In the genomic region with DNA sequence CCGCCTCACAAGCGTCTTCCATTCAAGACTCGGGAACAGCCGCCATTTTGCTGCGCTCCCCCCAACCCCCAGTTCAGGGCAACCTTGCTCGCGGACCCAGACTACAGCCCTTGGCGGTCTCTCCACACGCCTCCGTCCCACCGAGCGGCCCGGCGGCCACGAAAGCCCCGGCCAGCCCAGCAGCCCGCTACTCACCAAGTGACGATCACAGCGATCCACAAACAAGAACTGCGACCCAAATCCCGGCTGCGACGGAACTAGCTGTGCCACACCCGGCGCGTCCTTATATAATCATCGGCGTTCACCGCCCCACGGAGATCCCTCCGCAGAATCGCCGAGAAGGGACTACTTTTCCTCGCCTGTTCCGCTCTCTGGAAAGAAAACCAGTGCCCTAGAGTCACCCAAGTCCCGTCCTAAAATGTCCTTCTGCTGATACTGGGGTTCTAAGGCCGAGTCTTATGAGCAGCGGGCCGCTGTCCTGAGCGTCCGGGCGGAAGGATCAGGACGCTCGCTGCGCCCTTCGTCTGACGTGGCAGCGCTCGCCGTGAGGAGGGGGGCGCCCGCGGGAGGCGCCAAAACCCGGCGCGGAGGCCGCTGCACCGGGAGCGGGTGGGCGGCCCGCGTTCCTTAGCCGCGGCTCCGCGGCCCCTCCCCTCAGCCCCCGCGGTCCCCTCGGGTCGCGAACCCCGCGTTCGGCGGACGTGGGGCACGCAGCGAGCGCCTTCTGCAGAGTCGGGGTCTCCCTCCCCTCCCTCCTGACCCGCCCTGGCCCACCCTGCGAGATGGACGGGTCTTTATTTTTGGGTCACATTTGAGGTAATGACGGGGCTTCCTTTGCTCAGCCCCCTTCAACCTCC, we compare ENCODE assay signal across 1 cellular context.
TF ChIP-seq lines count a peak whose summit lies in the region.

Gene UBC (minus strand): TSS at position 259 of the 857 bp plus-strand sequence. CDS start 879 bp downstream, outside the sequence.

TF ChIP-seq in GM12878, 131 proteins besides CTCF, POLR2A, EP300 and RAD21 (continued from another document and continues in another):
- TF ChIP-seq, protein P1, sequence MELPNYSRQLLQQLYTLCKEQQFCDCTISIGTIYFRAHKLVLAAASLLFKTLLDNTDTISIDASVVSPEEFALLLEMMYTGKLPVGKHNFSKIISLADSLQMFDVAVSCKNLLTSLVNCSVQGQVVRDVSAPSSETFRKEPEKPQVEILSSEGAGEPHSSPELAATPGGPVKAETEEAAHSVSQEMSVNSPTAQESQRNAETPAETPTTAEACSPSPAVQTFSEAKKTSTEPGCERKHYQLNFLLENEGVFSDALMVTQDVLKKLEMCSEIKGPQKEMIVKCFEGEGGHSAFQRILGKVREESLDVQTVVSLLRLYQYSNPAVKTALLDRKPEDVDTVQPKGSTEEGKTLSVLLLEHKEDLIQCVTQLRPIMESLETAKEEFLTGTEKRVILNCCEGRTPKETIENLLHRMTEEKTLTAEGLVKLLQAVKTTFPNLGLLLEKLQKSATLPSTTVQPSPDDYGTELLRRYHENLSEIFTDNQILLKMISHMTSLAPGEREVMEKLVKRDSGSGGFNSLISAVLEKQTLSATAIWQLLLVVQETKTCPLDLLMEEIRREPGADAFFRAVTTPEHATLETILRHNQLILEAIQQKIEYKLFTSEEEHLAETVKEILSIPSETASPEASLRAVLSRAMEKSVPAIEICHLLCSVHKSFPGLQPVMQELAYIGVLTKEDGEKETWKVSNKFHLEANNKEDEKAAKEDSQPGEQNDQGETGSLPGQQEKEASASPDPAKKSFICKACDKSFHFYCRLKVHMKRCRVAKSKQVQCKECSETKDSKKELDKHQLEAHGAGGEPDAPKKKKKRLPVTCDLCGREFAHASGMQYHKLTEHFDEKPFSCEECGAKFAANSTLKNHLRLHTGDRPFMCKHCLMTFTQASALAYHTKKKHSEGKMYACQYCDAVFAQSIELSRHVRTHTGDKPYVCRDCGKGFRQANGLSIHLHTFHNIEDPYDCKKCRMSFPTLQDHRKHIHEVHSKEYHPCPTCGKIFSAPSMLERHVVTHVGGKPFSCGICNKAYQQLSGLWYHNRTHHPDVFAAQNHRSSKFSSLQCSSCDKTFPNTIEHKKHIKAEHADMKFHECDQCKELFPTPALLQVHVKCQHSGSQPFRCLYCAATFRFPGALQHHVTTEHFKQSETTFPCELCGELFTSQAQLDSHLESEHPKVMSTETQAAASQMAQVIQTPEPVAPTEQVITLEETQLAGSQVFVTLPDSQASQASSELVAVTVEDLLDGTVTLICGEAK (IDR thresholded peaks at IDR 0.05; ENCODE audit: borderline replicate concordance): peak; percentile 83
- TF ChIP-seq FOXK2 (IDR thresholded peaks at IDR 0.05) (peak; percentile 74; the same call in 1 of the 2 replicates), HDGF (IDR thresholded peaks at IDR 0.05) (no peak), ZNF24 (IDR thresholded peaks at IDR 0.05) (peak; percentile 78), GATAD2B (conservative IDR thresholded peaks at IDR 0.05; ENCODE audit: low read depth) (peak; percentile 92), TAF1 (IDR thresholded peaks at IDR 0.05; ENCODE audit: borderline replicate concordance, low read depth, low read length) (peak; percentile 98), TARDBP (IDR thresholded peaks at IDR 0.05; ENCODE audit: borderline replicate concordance) (peak; percentile 96), GABPA (IDR thresholded peaks at IDR 0.05; ENCODE audit: low read depth) (no peak), ZZZ3 (IDR thresholded peaks at IDR 0.05; ENCODE audit: control insufficient read depth, insufficient read length, low read depth) (no peak), STAT3 (IDR thresholded peaks at IDR 0.05; ENCODE audit: low read depth, low read length) (no peak), KDM1A (IDR thresholded peaks at IDR 0.05; ENCODE audit: borderline replicate concordance) (no peak), SUPT20H (IDR thresholded peaks at IDR 0.05; ENCODE audit: borderline replicate concordance, control insufficient read depth, low read depth, low read length) (no peak), FOXM1 (IDR thresholded peaks at IDR 0.05; ENCODE audit: low read depth, low read length) (no peak), SKIL (IDR thresholded peaks at IDR 0.05; ENCODE audit: low read depth, poor library complexity, severe bottlenecking) (peak; percentile 88), KLF5 (IDR thresholded peaks at IDR 0.05; ENCODE audit: partially characterized antibody) (peak; percentile 96), HDAC2 (IDR thresholded peaks at IDR 0.05) (no peak), ZNF217 (IDR thresholded peaks at IDR 0.05) (peak; percentile 85), FOS (IDR thresholded peaks at IDR 0.05; ENCODE audit: borderline replicate concordance, extremely low read depth, insufficient read length) (no peak), ZBED1 (IDR thresholded peaks at IDR 0.05; ENCODE audit: borderline replicate concordance) (peak; percentile 86), REST (IDR thresholded peaks at IDR 0.05; ENCODE audit: low read depth, low read length) (peak; percentile 59), STAT1 (conservative IDR thresholded peaks at IDR 0.05) (peak; percentile 99), SREBF1 (IDR thresholded peaks at IDR 0.05; ENCODE audit: low read length) (peak; percentile 33; the same call in 1 of the 2 replicates), KAT2A (conservative IDR thresholded peaks at IDR 0.05; ENCODE audit: control insufficient read depth, low read depth, low read length) (no peak), ELK1 (IDR thresholded peaks at IDR 0.05; ENCODE audit: low read depth, low read length) (peak; percentile 70; the same call in 1 of the 2 replicates), E2F8 (IDR thresholded peaks at IDR 0.05; ENCODE audit: low read depth, partially characterized antibody) (peak; percentile 87), SP1 (IDR thresholded peaks at IDR 0.05; ENCODE audit: low read depth, low read length) (peak; percentile 98), ZNF687 (IDR thresholded peaks at IDR 0.05) (peak; percentile 94), ZNF274 (IDR thresholded peaks at IDR 0.05; ENCODE audit: insufficient read depth, insufficient read length) (no peak), MYC (IDR thresholded peaks at IDR 0.05; ENCODE audit: insufficient read depth, insufficient read length, insufficient replicate concordance, low read length, severe bottlenecking) (no peak), ETV6 (conservative IDR thresholded peaks at IDR 0.05 in 1 of 2, IDR thresholded peaks at IDR 0.05 in 1 of 2; ENCODE audit: borderline replicate concordance in 1 of 2, low read depth in 1 of 2) (peak in 1 of 2 experiments; percentile 51; a peak in 1 of 4 replicates), ATF3 (IDR thresholded peaks at IDR 0.05; ENCODE audit: borderline replicate concordance, extremely low read depth, low read depth, low read length) (no peak), CBX5 (IDR thresholded peaks at IDR 0.05; ENCODE audit: low read depth) (no peak), RELA (IDR thresholded peaks at IDR 0.05; ENCODE audit: borderline replicate concordance, partially characterized antibody) (peak; percentile 81), MXI1 (IDR thresholded peaks at IDR 0.05; ENCODE audit: low read depth, low read length) (peak; percentile 54; the same call in 1 of the 2 replicates)
- TF ChIP-seq, protein P2, sequence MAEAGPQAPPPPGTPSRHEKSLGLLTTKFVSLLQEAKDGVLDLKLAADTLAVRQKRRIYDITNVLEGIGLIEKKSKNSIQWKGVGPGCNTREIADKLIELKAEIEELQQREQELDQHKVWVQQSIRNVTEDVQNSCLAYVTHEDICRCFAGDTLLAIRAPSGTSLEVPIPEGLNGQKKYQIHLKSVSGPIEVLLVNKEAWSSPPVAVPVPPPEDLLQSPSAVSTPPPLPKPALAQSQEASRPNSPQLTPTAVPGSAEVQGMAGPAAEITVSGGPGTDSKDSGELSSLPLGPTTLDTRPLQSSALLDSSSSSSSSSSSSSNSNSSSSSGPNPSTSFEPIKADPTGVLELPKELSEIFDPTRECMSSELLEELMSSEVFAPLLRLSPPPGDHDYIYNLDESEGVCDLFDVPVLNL (IDR thresholded peaks at IDR 0.05; ENCODE audit: low read depth, low read length): no peak
